ENCODE assay signal across 14 cellular contexts in the genomic region with DNA sequence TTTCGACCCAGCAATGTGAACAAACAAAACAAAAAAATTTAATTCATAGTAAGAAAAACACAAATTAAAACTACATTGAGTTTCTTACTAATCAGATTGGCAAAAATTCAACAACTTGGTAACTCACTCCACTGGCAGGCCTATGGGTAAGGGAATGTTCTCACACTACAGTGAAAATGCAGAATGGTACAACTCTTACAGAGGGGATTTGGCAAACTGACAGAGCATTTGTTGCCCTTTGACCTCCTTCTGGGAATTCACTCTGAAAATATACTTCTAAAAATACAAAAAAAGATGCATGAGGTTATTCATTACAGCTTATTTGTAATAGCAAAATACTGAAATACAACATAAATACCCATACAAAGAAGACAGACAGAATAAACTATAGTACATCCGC. TPM values are rescaled to one million over a fixed set of nuclear protein-coding genes. Genes with fewer than 3 reads are reported as not detected.
DNase-seq lines count a peak whose midpoint lies in the region; ATAC-seq and TF ChIP-seq lines count a peak whose summit lies in the region.
"Had no signal": no experiment of that assay in that cellular context is flagged by ENCODE, and none has a peak within 500 bp of the region (broad histone marks: within the 10 kb centered on the region; RNA-seq: fewer than 3 reads in every experiment).

No MANE protein-coding gene starts in this region.

- ATAC-seq in HCT116 (0 out of 2 replicates have a peak, but pooled peaks have one; percentile 20), HG03045 (IDR thresholded peaks at IDR 0.05; ENCODE audit: unreplicated experiment) (no peak), GM19395 (IDR thresholded peaks at IDR 0.05; ENCODE audit: unreplicated experiment) (no peak)

- H3K9me2 ChIP-seq in HCT116 (ENCODE audit: insufficient read depth) = no peaks in the 10 kb centered on the region

- peaks cover 0 to 14% (median 9%) of the 10 kb centered on the region in 10 experiments; a peak in 12 of 20 replicates for H3K4me1 ChIP-seq in BLaER1 treated with 17β-estradiol and CSF1 and Interleukin-3, amounts not matched to agents 10 nM and 100 nM
- H3K4me1 ChIP-seq in HCT116 (ENCODE audit: control insufficient read depth in 1 of 2, insufficient read depth in 2 of 2, low read length in 2 of 2) = peaks cover 0 to 2% of the 10 kb centered on the region in 2 experiments; a peak in 2 of 4 replicates

- no peak overlapping the region for H3K9ac ChIP-seq in BLaER1 treated with 17β-estradiol and CSF1 and Interleukin-3, amounts not matched to agents 10 nM and 100 nM
- no peak overlapping the region for H3K9ac ChIP-seq in HCT116 (ENCODE audit: low read length)

- H3K4me3 ChIP-seq in BLaER1 treated with 17β-estradiol and CSF1 and Interleukin-3, amounts not matched to agents 10 nM and 100 nM = no peak overlapping the region
- H3K4me3 ChIP-seq in HCT116 (replicated peaks in 1 of 2; ENCODE audit: low read depth in 1 of 2, low read length in 2 of 2) (no peak overlapping the region), cardiac fibroblast (replicated peaks in 1 of 2; ENCODE audit: low read depth in 2 of 2, low read length in 2 of 2) (no peak overlapping the region)
- H3K4me3 ChIP-seq: A549 had no signal

- no peak for TF ChIP-seq POLR2A in HCT116 (IDR thresholded peaks at IDR 0.05; ENCODE audit: borderline replicate concordance, extremely low read depth, insufficient read depth, insufficient read length)

- no peaks in the 10 kb centered on the region for H4K20me1 ChIP-seq in BLaER1 treated with 17β-estradiol and CSF1 and Interleukin-3, amounts not matched to agents 10 nM and 100 nM
- no peaks in the 10 kb centered on the region for H4K20me1 ChIP-seq in HCT116 (ENCODE audit: insufficient read depth)

- BruUV-seq in HCT116 (replicated peaks; lab: Mats Ljungman, UMichigan) = no TSS peak

- no peaks in the 10 kb centered on the region for H3K27me3 ChIP-seq in BLaER1 treated with 17β-estradiol and CSF1 and Interleukin-3, amounts not matched to agents 10 nM and 100 nM
- no peaks in the 10 kb centered on the region for H3K27me3 ChIP-seq in HCT116 (ENCODE audit: insufficient read depth, low read length)

- CTCF ChIA-PET in HCT116 (lab: Charles Lee) = no interaction called here

- POLR2A ChIA-PET in HCT116 (lab: Charles Lee) = no interaction called here

- RAD21 ChIA-PET in HCT116 (lab: Charles Lee; ENCODE audit: low non-redundant PET in 1 of 2, low total read pairs in 2 of 2, uncharacterized antibody in 2 of 2, unreplicated experiment in 2 of 2) = no interaction called here

- no peaks in the 10 kb centered on the region for H3K9me3 ChIP-seq in BLaER1 treated with 17β-estradiol and CSF1 and Interleukin-3, amounts not matched to agents 10 nM and 100 nM (replicated peaks in 1 of 11)
- no peaks in the 10 kb centered on the region for H3K9me3 ChIP-seq in HCT116 (ENCODE audit: control insufficient read depth in 1 of 2, insufficient read depth in 1 of 2, low read depth in 1 of 2, low read length in 2 of 2)
- H3K9me3 ChIP-seq: A549 had no signal

- H3K27ac ChIP-seq in BLaER1 treated with 17β-estradiol and CSF1 and Interleukin-3, amounts not matched to agents 10 nM and 100 nM = no peak overlapping the region
- no peak overlapping the region for H3K27ac ChIP-seq in HCT116 (ENCODE audit: low read depth, low read length)
- H3K27ac ChIP-seq: A549 had no signal

- intact Hi-C loops in HCT116 (cut with micrococcal nuclease) = loop anchor here (2.0 to 5.0 kb wide), 3 partner anchors 178 to 520 kb away; a partner anchor contains a TSS

- H3K36me3 ChIP-seq in BLaER1 treated with 17β-estradiol and CSF1 and Interleukin-3, amounts not matched to agents 10 nM and 100 nM = no peaks in the 10 kb centered on the region
- no peaks in the 10 kb centered on the region for H3K36me3 ChIP-seq in HCT116 (ENCODE audit: control insufficient read depth in 1 of 2, insufficient read depth in 2 of 2, low read length in 2 of 2)

- peak overlapping the region; percentile 46 for H2AFZ ChIP-seq in HCT116 (ENCODE audit: low read depth, low read length, poor library complexity, severe bottlenecking)

- H3K4me2 ChIP-seq in BLaER1 treated with 17β-estradiol and CSF1 and Interleukin-3, amounts not matched to agents 10 nM and 100 nM = peak overlapping the region in 6 of 11 experiments; percentile 18 to 50 (median 40); a peak in 10 of 22 replicates
- H3K4me2 ChIP-seq in HCT116 (ENCODE audit: low read length) = no peak overlapping the region
- H3K4me2 ChIP-seq: A549 had no signal

- no peaks in the 10 kb centered on the region for H3K79me2 ChIP-seq in HCT116 (ENCODE audit: insufficient read depth, low read length)

- DNase-seq in HCT116 (ENCODE audit: low read depth, low spot score) (no peak), cardiac fibroblast (ENCODE audit: low read depth in 2 of 2) (peak; percentile 44 to 51), left kidney (ENCODE audit: low read depth, low spot score) (peak; percentile 4), AG08396 (ENCODE audit: low spot score) (no peak)
- DNase-seq: Karpas-422, NCI-H1417 treated with DMSO at 0.1 percent for 48 hours, NCI-H2029 treated with DMSO at 0.1 percent for 48 hours, NCI-H510A, SHP77 treated with DMSO at 0.1 percent for 48 hours had no signal

- TF ChIP-seq CTCF in HCT116 (IDR thresholded peaks at IDR 0.05 in 2 of 3, conservative IDR thresholded peaks at IDR 0.05 in 1 of 3; ENCODE audit: borderline replicate concordance in 1 of 3, insufficient read depth in 1 of 3, low read depth in 2 of 3, low read length in 2 of 3) (no peak), cardiac fibroblast (IDR thresholded peaks at IDR 0.05; ENCODE audit: low read depth, low read length) (no peak)

- TF ChIP-seq RAD21 in HCT116 (IDR thresholded peaks at IDR 0.05; ENCODE audit: low read depth) = no peak

TF ChIP-seq in HCT116, 20 proteins besides CTCF, POLR2A, EP300 and RAD21:
- TF ChIP-seq SRF (IDR thresholded peaks at IDR 0.05; ENCODE audit: low read depth) (no peak), EGR1 (IDR thresholded peaks at IDR 0.05; ENCODE audit: low read depth) (no peak), SP1 (IDR thresholded peaks at IDR 0.05; ENCODE audit: low read depth) (no peak), ZFX (IDR thresholded peaks at IDR 0.05) (no peak), TCF7L2 (IDR thresholded peaks at IDR 0.05; ENCODE audit: borderline replicate concordance, extremely low read depth, insufficient read depth, insufficient read length) (no peak), YY1 (IDR thresholded peaks at IDR 0.05; ENCODE audit: extremely low read depth, insufficient replicate concordance, low read depth, low read length) (no peak), EZH2phosphoT487 (IDR thresholded peaks at IDR 0.05; ENCODE audit: borderline replicate concordance) (no peak), EZH2 (IDR thresholded peaks at IDR 0.05) (no peak), CBX3 (IDR thresholded peaks at IDR 0.05; ENCODE audit: low read depth) (no peak), SIN3A (IDR thresholded peaks at IDR 0.05; ENCODE audit: low read depth) (no peak), ZNF274 (IDR thresholded peaks at IDR 0.05; ENCODE audit: low read depth, low read length) (no peak)
- TF ChIP-seq, protein P1, sequence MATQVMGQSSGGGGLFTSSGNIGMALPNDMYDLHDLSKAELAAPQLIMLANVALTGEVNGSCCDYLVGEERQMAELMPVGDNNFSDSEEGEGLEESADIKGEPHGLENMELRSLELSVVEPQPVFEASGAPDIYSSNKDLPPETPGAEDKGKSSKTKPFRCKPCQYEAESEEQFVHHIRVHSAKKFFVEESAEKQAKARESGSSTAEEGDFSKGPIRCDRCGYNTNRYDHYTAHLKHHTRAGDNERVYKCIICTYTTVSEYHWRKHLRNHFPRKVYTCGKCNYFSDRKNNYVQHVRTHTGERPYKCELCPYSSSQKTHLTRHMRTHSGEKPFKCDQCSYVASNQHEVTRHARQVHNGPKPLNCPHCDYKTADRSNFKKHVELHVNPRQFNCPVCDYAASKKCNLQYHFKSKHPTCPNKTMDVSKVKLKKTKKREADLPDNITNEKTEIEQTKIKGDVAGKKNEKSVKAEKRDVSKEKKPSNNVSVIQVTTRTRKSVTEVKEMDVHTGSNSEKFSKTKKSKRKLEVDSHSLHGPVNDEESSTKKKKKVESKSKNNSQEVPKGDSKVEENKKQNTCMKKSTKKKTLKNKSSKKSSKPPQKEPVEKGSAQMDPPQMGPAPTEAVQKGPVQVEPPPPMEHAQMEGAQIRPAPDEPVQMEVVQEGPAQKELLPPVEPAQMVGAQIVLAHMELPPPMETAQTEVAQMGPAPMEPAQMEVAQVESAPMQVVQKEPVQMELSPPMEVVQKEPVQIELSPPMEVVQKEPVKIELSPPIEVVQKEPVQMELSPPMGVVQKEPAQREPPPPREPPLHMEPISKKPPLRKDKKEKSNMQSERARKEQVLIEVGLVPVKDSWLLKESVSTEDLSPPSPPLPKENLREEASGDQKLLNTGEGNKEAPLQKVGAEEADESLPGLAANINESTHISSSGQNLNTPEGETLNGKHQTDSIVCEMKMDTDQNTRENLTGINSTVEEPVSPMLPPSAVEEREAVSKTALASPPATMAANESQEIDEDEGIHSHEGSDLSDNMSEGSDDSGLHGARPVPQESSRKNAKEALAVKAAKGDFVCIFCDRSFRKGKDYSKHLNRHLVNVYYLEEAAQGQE (IDR thresholded peaks at IDR 0.05; ENCODE audit: low read depth) = no peak
- TF ChIP-seq, protein P2, sequence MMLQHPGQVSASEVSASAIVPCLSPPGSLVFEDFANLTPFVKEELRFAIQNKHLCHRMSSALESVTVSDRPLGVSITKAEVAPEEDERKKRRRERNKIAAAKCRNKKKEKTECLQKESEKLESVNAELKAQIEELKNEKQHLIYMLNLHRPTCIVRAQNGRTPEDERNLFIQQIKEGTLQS (IDR thresholded peaks at IDR 0.05) = no peak
- TF ChIP-seq, protein P3, sequence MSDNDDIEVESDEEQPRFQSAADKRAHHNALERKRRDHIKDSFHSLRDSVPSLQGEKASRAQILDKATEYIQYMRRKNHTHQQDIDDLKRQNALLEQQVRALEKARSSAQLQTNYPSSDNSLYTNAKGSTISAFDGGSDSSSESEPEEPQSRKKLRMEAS (IDR thresholded peaks at IDR 0.05) = no peak

RNA-seq across cellular contexts. Expression of a gene that starts 32.8 kb away (rescaled TPM):
- not detected for total RNA-seq in HCT116 (2021; ENCODE audit: unreplicated experiment)
- not detected in 2 replicates for polyA plus RNA-seq in HCT116 (2012)
- total RNA-seq: G401 had no signal

Comparison
In these comparisons a context has a peak if more than half of its experiments do, and no peak if none do; other contexts are left out.
1. DNase-seq: peak in cardiac fibroblast (2 of 2) and left kidney (single experiment); none in HCT116 (single experiment) and AG08396 (single experiment).